Comparison of ENCODE assay signal across 8 cellular contexts in the genomic region with DNA sequence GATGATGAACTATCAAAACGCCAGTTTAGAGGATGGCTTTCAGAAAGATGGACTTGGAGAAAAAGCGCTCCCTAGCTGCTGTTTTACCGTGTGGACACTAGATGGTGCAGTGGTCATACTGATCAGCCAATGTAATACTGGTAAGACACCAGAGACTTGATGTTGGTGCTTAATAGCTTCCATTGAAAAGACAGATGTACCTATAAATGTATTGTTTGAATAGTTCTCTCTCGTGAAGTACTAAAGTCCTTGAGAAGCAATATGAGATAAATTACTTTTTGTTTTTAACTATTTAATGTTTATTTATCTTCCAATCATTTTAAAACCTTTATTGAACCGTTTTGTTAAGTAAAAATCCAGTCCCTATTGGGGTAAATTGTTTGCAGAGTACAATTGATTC.
DNase-seq lines count a peak whose midpoint lies in the region; ATAC-seq, FAIRE-seq and TF ChIP-seq lines count a peak whose summit lies in the region.

No MANE protein-coding gene starts in this region.

- H3K36me3 ChIP-seq in OCI-LY3 (replicated peaks; ENCODE audit: low read depth, low read length) (no peaks in the 10 kb centered on the region), pancreas (no peaks in the 10 kb centered on the region)

- H3K4me1 ChIP-seq in OCI-LY3 (ENCODE audit: low read length) (peaks cover 13% of the 10 kb centered on the region), pancreas (no peaks in the 10 kb centered on the region)

- no peak overlapping the region for H3K9ac ChIP-seq in OCI-LY3 (ENCODE audit: low read length)

- 1 to 7% methylated on average over 5 of the region's 5 CpGs for WGBS in pancreas, 2 donors

- no peak overlapping the region for H3K4me3 ChIP-seq in Jurkat, Clone E6-1 (ENCODE audit: low read length)
- H3K4me3 ChIP-seq in OCI-LY3 (ENCODE audit: low read length) (no peak overlapping the region), pancreas (no peak overlapping the region)

- H3K27me3 ChIP-seq in OCI-LY3 (ENCODE audit: low read depth, low read length), result no peaks in the 10 kb centered on the region
- H3K27me3 ChIP-seq in pancreas, result no peaks in the 10 kb centered on the region

- no peaks in the 10 kb centered on the region for H4K20me1 ChIP-seq in OCI-LY3 (ENCODE audit: insufficient read depth, low read length)

- peak; percentile 80 for TF ChIP-seq CTCF in OCI-LY3 (IDR thresholded peaks at IDR 0.05; ENCODE audit: low read depth, low read length)
- TF ChIP-seq CTCF in pancreas (IDR thresholded peaks at IDR 0.05), result peak; percentile 49 to 80 (median 76)

- H3K27ac ChIP-seq in OCI-LY3 (ENCODE audit: low read length) (no peak overlapping the region), pancreas (no peak overlapping the region)

- H2AFZ ChIP-seq in OCI-LY3 (ENCODE audit: low read depth, low read length), result no peak overlapping the region

- H3K79me2 ChIP-seq in OCI-LY3 (ENCODE audit: low read length), result peaks cover 14% of the 10 kb centered on the region

- intact Hi-C loops in pancreas (cut with DNase I), result loop anchor here in 1 of 3 donors (10.0 kb wide), 1 partner anchor 439 kb away; no protein-coding TSS in a partner anchor

- peak; percentile 98 for FAIRE-seq in pancreas (lab: Jason Lieb, UNC)

- H3K9me3 ChIP-seq in OCI-LY3 (ENCODE audit: insufficient read depth, low read length) (no peaks in the 10 kb centered on the region), pancreas (no peaks in the 10 kb centered on the region)

- H3K4me2 ChIP-seq in OCI-LY3 (ENCODE audit: low read length), result peak overlapping the region; percentile 19

- DNase-seq in GDM1 (lab: John Stamatoyannopoulos, UW) (peak; percentile 60), globus pallidus (ENCODE audit: low spot score) (peak; percentile 72), pancreas (peak in 3 of 6 donors; percentile 30 to 64 (median 36)), ecto neural progenitor cell (ENCODE audit: low spot score) (no peak)
- DNase-seq in Jurkat, Clone E6-1 (ENCODE audit: low read depth, low spot score), result peak; percentile 77
- peak; percentile 30 for DNase-seq in activated gamma-delta T cell treated with anti-CD3 and anti-CD28 coated beads, Interleukin-2, amount 50 U/mL, for 16 hours (ENCODE audit: low read depth)

- ATAC-seq in GM21576 (IDR thresholded peaks at IDR 0.05; ENCODE audit: unreplicated experiment) (peak; percentile 91), pancreas (peak; percentile 77 to 99 (median 96))
